Comparison of ENCODE assay signal across 2 cellular contexts in the genomic region with DNA sequence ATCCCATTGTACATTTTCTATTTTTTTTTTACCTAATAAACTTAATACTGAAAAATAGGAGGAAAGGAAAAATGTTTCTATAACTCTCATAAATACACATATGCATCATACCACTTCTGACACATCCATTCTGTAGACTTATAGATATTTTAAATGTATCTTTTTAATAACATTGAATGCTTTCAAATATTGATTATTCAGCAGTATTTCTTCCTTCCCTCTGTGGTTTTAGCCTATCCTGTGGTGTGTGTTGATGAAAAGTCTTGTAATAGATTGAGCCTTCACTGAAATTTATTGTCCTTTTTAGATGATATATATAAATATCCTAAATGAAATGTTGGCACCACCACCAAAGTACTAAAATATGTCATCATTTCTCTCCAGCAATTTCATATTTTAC.
TF ChIP-seq lines count a peak whose summit lies in the region.

No MANE protein-coding gene starts in this region.

TF ChIP-seq in HepG2, 621 proteins besides CTCF, POLR2A, EP300 and RAD21 (continued from another document):
- peak; percentile 85 to 92 for TF ChIP-seq MAFK (conservative IDR thresholded peaks at IDR 0.05 in 1 of 2, IDR thresholded peaks at IDR 0.05 in 1 of 2; ENCODE audit: low read length in 2 of 2)

TF ChIP-seq in K562, 482 proteins besides CTCF, POLR2A, EP300 and RAD21 (continued from another document):
- TF ChIP-seq KLF13 (tag; IDR thresholded peaks at IDR 0.05; ENCODE audit: borderline replicate concordance, low read depth) = no peak
- TF ChIP-seq C11orf30 (IDR thresholded peaks at IDR 0.05; ENCODE audit: low read depth) = peak; percentile 77; the same call in 1 of the 2 replicates
- peak; percentile 80 for TF ChIP-seq MAFF (IDR thresholded peaks at IDR 0.05; ENCODE audit: low read length)
- TF ChIP-seq GATA2 (CRISPR knock-in tag; IDR thresholded peaks at IDR 0.05) = no peak
- TF ChIP-seq MAFK (IDR thresholded peaks at IDR 0.05; ENCODE audit: low read length) = peak; percentile 74
- no peak for TF ChIP-seq HCFC1 (IDR thresholded peaks at IDR 0.05; ENCODE audit: low read depth, low read length)
- TF ChIP-seq MAFG (tag; conservative IDR thresholded peaks at IDR 0.05) = peak; percentile 77
- no peak for TF ChIP-seq HDAC3 (IDR thresholded peaks at IDR 0.05; ENCODE audit: borderline replicate concordance, partially characterized antibody)
